In genomic region chr10:62657244-62657835, GRCh38 we compare ENCODE assay signal across 14 cellular contexts.
DNase-seq lines count a peak whose midpoint lies in the region; ATAC-seq and TF ChIP-seq lines count a peak whose summit lies in the region.
"Had no signal": no experiment of that assay in that cellular context is flagged by ENCODE, and none has a peak within 500 bp of the region (broad histone marks: within the 10 kb centered on the region; RNA-seq: fewer than 3 reads in every experiment).

No MANE protein-coding gene starts in this region.

- intact Hi-C loops in aorta (cut with DNase I) = no loop called here
- intact Hi-C loops in sigmoid colon (cut with DNase I) = no loop called here

- no peak for TF ChIP-seq EP300 in sigmoid colon (IDR thresholded peaks at IDR 0.05)

- no peak for TF ChIP-seq CTCF in sigmoid colon (IDR thresholded peaks at IDR 0.05)

- peak; percentile 31 for DNase-seq in NCI-H748 (lab: John Stamatoyannopoulos, UW; ENCODE audit: unreplicated experiment)
- DNase-seq in NCI-H748 treated with DMSO at 0.1 percent for 48 hours (lab: John Stamatoyannopoulos, UW) = no peak
- DNase-seq in COR-L47 (lab: John Stamatoyannopoulos, UW) = peak; percentile 6
- DNase-seq in aorta = no peak
- DNase-seq in sigmoid colon = no peak
- DNase-seq: Caco-2; CD4-positive, CD25-positive, alpha-beta regulatory T cell; CD8-positive, alpha-beta memory T cell; GM23248; HCEC 1CT; IMR-90 had no signal

- H3K36me3 ChIP-seq in aorta (ENCODE audit: control insufficient read depth in 1 of 2, insufficient read depth in 2 of 2, low read length in 1 of 2) = no peaks in the 10 kb centered on the region
- no peaks in the 10 kb centered on the region for H3K36me3 ChIP-seq in sigmoid colon

- H3K4me1 ChIP-seq in aorta (ENCODE audit: control insufficient read depth in 1 of 2, insufficient read depth in 2 of 2, low read length in 2 of 2) (no peaks in the 10 kb centered on the region), sigmoid colon (no peaks in the 10 kb centered on the region)
- H3K4me1 ChIP-seq: Caco-2 had no signal

- H3K27me3 ChIP-seq in aorta (ENCODE audit: control insufficient read depth in 1 of 2, insufficient read depth in 2 of 2, low read length in 1 of 2) (no peaks in the 10 kb centered on the region), sigmoid colon (no peaks in the 10 kb centered on the region)
- H3K27me3 ChIP-seq: BLaER1 treated with 17β-estradiol and CSF1 and Interleukin-3, amounts not matched to agents 10 nM and 100 nM had no signal

- ATAC-seq in esophagus mucosa (peak; percentile 10), aorta (ENCODE audit: low FRiP score) (peak; percentile 23), HG02852 (IDR thresholded peaks at IDR 0.05; ENCODE audit: unreplicated experiment) (no peak)

- TF ChIP-seq POLR2A in sigmoid colon (IDR thresholded peaks at IDR 0.05) = no peak

- WGBS in aorta, 2 donors = 20 to 31% methylated on average over 20 of the region's 20 CpGs
- WGBS in sigmoid colon, 2 donors = 92 to 93% methylated on average over 20 of the region's 20 CpGs

- H3K4me3 ChIP-seq in aorta (ENCODE audit: low read length in 2 of 2) = no peak overlapping the region
- no peak overlapping the region for H3K4me3 ChIP-seq in sigmoid colon
- H3K4me3 ChIP-seq: BLaER1 treated with 17β-estradiol and CSF1 and Interleukin-3, amounts not matched to agents 10 nM and 100 nM; GM23248 had no signal

- H3K27ac ChIP-seq in aorta (ENCODE audit: low read depth in 1 of 2, low read length in 2 of 2) = no peak overlapping the region
- no peak overlapping the region for H3K27ac ChIP-seq in sigmoid colon
- H3K27ac ChIP-seq: BLaER1 treated with 17β-estradiol and CSF1 and Interleukin-3, amounts not matched to agents 10 nM and 100 nM; GM23248 had no signal

- H3K9me3 ChIP-seq in aorta (ENCODE audit: control insufficient read depth, low read length) (peaks cover 1% of the 10 kb centered on the region), sigmoid colon (no peaks in the 10 kb centered on the region)
- H3K9me3 ChIP-seq: Caco-2 had no signal

Comparison
In these comparisons a context has a peak if more than half of its experiments do, and no peak if none do; other contexts are left out.
1. DNase-seq: peak in NCI-H748 (single experiment) and COR-L47 (single experiment); none in NCI-H748 treated with DMSO at 0.1 percent for 48 hours (single experiment), aorta (0 of 2) and sigmoid colon (single experiment).